1 cellular context compared by ENCODE assay signal in the genomic region with DNA sequence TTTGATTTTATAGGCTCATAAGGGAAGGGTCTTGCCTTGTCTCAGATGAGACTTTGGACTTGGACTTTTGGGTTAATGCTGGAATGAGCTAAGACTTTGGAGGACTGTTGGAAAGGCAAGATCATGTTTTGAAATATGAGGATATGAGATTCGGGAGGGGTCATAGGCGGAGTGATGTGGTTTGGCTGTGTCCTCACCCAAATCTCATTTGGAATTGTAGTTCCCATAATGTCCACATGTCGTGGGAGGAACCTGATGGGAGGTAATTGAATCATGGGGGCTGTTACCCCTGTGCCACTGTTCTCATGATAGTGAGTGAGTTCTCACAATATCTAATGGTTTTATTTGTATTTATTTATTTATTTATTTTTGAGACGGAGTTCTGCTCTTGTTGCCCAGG.
TF ChIP-seq lines count a peak whose summit lies in the region.

No MANE protein-coding gene starts in this region.

TF ChIP-seq in WTC11, 78 proteins besides CTCF, POLR2A, EP300 and RAD21 (continued from another document):
- TF ChIP-seq, protein P1, sequence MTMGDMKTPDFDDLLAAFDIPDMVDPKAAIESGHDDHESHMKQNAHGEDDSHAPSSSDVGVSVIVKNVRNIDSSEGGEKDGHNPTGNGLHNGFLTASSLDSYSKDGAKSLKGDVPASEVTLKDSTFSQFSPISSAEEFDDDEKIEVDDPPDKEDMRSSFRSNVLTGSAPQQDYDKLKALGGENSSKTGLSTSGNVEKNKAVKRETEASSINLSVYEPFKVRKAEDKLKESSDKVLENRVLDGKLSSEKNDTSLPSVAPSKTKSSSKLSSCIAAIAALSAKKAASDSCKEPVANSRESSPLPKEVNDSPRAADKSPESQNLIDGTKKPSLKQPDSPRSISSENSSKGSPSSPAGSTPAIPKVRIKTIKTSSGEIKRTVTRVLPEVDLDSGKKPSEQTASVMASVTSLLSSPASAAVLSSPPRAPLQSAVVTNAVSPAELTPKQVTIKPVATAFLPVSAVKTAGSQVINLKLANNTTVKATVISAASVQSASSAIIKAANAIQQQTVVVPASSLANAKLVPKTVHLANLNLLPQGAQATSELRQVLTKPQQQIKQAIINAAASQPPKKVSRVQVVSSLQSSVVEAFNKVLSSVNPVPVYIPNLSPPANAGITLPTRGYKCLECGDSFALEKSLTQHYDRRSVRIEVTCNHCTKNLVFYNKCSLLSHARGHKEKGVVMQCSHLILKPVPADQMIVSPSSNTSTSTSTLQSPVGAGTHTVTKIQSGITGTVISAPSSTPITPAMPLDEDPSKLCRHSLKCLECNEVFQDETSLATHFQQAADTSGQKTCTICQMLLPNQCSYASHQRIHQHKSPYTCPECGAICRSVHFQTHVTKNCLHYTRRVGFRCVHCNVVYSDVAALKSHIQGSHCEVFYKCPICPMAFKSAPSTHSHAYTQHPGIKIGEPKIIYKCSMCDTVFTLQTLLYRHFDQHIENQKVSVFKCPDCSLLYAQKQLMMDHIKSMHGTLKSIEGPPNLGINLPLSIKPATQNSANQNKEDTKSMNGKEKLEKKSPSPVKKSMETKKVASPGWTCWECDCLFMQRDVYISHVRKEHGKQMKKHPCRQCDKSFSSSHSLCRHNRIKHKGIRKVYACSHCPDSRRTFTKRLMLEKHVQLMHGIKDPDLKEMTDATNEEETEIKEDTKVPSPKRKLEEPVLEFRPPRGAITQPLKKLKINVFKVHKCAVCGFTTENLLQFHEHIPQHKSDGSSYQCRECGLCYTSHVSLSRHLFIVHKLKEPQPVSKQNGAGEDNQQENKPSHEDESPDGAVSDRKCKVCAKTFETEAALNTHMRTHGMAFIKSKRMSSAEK (CRISPR knock-in tag; IDR thresholded peaks at IDR 0.05; ENCODE audit: borderline replicate concordance), result no peak
- TF ChIP-seq TP53 (CRISPR knock-in tag; IDR thresholded peaks at IDR 0.05) (no peak), TEAD4 (CRISPR knock-in tag; IDR thresholded peaks at IDR 0.05) (no peak), CREM (CRISPR knock-in tag; IDR thresholded peaks at IDR 0.05) (no peak), TEAD1 (CRISPR knock-in tag; IDR thresholded peaks at IDR 0.05) (no peak)
- TF ChIP-seq, protein P2, sequence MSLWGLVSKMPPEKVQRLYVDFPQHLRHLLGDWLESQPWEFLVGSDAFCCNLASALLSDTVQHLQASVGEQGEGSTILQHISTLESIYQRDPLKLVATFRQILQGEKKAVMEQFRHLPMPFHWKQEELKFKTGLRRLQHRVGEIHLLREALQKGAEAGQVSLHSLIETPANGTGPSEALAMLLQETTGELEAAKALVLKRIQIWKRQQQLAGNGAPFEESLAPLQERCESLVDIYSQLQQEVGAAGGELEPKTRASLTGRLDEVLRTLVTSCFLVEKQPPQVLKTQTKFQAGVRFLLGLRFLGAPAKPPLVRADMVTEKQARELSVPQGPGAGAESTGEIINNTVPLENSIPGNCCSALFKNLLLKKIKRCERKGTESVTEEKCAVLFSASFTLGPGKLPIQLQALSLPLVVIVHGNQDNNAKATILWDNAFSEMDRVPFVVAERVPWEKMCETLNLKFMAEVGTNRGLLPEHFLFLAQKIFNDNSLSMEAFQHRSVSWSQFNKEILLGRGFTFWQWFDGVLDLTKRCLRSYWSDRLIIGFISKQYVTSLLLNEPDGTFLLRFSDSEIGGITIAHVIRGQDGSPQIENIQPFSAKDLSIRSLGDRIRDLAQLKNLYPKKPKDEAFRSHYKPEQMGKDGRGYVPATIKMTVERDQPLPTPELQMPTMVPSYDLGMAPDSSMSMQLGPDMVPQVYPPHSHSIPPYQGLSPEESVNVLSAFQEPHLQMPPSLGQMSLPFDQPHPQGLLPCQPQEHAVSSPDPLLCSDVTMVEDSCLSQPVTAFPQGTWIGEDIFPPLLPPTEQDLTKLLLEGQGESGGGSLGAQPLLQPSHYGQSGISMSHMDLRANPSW (CRISPR knock-in tag; conservative IDR thresholded peaks at IDR 0.05; ENCODE audit: low read depth), result no peak
- TF ChIP-seq, protein P3, sequence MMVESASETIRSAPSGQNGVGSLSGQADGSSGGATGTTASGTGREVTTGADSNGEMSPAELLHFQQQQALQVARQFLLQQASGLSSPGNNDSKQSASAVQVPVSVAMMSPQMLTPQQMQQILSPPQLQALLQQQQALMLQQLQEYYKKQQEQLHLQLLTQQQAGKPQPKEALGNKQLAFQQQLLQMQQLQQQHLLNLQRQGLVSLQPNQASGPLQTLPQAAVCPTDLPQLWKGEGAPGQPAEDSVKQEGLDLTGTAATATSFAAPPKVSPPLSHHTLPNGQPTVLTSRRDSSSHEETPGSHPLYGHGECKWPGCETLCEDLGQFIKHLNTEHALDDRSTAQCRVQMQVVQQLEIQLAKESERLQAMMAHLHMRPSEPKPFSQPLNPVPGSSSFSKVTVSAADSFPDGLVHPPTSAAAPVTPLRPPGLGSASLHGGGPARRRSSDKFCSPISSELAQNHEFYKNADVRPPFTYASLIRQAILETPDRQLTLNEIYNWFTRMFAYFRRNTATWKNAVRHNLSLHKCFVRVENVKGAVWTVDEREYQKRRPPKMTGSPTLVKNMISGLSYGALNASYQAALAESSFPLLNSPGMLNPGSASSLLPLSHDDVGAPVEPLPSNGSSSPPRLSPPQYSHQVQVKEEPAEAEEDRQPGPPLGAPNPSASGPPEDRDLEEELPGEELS (CRISPR knock-in tag; IDR thresholded peaks at IDR 0.05), result no peak
- TF ChIP-seq, protein P4, sequence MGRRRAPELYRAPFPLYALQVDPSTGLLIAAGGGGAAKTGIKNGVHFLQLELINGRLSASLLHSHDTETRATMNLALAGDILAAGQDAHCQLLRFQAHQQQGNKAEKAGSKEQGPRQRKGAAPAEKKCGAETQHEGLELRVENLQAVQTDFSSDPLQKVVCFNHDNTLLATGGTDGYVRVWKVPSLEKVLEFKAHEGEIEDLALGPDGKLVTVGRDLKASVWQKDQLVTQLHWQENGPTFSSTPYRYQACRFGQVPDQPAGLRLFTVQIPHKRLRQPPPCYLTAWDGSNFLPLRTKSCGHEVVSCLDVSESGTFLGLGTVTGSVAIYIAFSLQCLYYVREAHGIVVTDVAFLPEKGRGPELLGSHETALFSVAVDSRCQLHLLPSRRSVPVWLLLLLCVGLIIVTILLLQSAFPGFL (CRISPR knock-in tag; IDR thresholded peaks at IDR 0.05; ENCODE audit: borderline replicate concordance), result no peak
- TF ChIP-seq, protein P5, sequence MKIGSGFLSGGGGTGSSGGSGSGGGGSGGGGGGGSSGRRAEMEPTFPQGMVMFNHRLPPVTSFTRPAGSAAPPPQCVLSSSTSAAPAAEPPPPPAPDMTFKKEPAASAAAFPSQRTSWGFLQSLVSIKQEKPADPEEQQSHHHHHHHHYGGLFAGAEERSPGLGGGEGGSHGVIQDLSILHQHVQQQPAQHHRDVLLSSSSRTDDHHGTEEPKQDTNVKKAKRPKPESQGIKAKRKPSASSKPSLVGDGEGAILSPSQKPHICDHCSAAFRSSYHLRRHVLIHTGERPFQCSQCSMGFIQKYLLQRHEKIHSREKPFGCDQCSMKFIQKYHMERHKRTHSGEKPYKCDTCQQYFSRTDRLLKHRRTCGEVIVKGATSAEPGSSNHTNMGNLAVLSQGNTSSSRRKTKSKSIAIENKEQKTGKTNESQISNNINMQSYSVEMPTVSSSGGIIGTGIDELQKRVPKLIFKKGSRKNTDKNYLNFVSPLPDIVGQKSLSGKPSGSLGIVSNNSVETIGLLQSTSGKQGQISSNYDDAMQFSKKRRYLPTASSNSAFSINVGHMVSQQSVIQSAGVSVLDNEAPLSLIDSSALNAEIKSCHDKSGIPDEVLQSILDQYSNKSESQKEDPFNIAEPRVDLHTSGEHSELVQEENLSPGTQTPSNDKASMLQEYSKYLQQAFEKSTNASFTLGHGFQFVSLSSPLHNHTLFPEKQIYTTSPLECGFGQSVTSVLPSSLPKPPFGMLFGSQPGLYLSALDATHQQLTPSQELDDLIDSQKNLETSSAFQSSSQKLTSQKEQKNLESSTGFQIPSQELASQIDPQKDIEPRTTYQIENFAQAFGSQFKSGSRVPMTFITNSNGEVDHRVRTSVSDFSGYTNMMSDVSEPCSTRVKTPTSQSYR (CRISPR knock-in tag; IDR thresholded peaks at IDR 0.05), result no peak
